ENCODE assay signal across 1 cellular context in the genomic region with DNA sequence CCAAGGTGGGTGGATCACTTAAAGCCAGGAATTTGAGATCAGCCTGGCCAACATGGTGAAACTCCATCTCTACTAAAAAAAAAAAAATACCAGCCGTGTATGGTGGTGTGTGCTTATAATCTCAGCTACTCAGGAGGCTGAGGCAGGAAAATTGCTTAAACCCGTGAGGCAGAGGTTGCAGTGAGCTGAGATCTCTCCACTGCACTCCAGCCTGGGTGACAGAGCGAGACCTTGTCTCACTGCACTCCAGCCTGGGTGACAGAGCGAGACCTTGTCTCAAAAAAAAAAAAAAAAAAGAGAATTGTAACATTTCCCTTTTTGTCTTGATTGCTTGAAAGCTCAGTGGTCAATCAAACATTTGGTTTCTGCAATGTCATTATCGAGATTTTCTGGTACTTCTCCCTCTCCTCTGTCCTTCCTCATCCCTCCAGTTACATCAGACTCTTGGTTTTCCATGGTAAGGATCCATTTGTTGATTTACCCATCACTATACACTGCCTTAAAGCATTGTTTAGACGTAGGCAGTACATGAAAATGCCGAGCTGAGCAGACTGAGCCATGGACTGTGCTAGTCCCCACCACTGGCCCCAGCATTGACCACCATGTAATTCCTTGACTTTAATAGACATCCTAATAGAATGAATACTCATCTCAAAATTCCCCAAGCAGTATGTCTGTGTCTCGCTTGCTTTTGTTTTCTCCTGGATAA.
TF ChIP-seq lines count a peak whose summit lies in the region.

No MANE protein-coding gene starts in this region.

TF ChIP-seq in WTC11, 78 proteins besides CTCF, POLR2A, EP300 and RAD21 (continued from another document):
- TF ChIP-seq, protein P1, sequence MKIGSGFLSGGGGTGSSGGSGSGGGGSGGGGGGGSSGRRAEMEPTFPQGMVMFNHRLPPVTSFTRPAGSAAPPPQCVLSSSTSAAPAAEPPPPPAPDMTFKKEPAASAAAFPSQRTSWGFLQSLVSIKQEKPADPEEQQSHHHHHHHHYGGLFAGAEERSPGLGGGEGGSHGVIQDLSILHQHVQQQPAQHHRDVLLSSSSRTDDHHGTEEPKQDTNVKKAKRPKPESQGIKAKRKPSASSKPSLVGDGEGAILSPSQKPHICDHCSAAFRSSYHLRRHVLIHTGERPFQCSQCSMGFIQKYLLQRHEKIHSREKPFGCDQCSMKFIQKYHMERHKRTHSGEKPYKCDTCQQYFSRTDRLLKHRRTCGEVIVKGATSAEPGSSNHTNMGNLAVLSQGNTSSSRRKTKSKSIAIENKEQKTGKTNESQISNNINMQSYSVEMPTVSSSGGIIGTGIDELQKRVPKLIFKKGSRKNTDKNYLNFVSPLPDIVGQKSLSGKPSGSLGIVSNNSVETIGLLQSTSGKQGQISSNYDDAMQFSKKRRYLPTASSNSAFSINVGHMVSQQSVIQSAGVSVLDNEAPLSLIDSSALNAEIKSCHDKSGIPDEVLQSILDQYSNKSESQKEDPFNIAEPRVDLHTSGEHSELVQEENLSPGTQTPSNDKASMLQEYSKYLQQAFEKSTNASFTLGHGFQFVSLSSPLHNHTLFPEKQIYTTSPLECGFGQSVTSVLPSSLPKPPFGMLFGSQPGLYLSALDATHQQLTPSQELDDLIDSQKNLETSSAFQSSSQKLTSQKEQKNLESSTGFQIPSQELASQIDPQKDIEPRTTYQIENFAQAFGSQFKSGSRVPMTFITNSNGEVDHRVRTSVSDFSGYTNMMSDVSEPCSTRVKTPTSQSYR (CRISPR knock-in tag; IDR thresholded peaks at IDR 0.05) = no peak
- TF ChIP-seq, protein P2, sequence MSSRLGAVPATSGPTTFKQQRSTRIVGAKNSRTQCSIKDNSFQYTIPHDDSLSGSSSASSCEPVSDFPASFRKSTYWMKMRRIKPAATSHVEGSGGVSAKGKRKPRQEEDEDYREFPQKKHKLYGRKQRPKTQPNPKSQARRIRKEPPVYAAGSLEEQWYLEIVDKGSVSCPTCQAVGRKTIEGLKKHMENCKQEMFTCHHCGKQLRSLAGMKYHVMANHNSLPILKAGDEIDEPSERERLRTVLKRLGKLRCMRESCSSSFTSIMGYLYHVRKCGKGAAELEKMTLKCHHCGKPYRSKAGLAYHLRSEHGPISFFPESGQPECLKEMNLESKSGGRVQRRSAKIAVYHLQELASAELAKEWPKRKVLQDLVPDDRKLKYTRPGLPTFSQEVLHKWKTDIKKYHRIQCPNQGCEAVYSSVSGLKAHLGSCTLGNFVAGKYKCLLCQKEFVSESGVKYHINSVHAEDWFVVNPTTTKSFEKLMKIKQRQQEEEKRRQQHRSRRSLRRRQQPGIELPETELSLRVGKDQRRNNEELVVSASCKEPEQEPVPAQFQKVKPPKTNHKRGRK (CRISPR knock-in tag; IDR thresholded peaks at IDR 0.05; ENCODE audit: borderline replicate concordance) = no peak
- TF ChIP-seq, protein P3, sequence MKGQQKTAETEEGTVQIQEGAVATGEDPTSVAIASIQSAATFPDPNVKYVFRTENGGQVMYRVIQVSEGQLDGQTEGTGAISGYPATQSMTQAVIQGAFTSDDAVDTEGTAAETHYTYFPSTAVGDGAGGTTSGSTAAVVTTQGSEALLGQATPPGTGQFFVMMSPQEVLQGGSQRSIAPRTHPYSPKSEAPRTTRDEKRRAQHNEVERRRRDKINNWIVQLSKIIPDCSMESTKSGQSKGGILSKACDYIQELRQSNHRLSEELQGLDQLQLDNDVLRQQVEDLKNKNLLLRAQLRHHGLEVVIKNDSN (CRISPR knock-in tag; IDR thresholded peaks at IDR 0.05) = no peak
- TF ChIP-seq ZNF219 (CRISPR knock-in tag; IDR thresholded peaks at IDR 0.05; ENCODE audit: borderline replicate concordance) (no peak), ZNF232 (CRISPR knock-in tag; IDR thresholded peaks at IDR 0.05) (no peak)
